26 cellular contexts compared by ENCODE assay signal in the genomic region with DNA sequence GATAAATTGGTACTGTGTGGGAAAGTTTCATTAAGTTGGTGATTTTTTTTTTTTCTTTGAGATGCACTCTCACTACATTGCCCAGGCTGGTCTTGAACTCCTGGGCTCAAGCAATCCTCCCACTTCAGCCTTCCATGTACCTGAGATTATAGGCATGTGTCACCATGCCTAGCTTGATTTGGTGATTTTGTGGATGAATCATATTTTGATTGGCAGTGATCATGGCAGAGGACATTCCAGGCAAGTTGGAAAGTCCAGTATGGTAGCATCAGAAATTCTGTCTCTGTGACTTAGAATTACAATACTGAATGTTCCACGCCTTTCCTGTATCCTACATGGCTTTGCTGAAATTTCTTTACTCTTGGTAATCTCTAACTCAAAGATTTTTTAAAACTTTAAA. TPM values are rescaled to one million over a fixed set of nuclear protein-coding genes. Genes with fewer than 3 reads are reported as not detected.
"Had no signal": no experiment of that assay in that cellular context is flagged by ENCODE, and none has a peak within 500 bp of the region (broad histone marks: within the 10 kb centered on the region; RNA-seq: fewer than 3 reads in every experiment).

No MANE protein-coding gene starts in this region.

- H3K27me3 Mint-ChIP-seq: activated CD4-positive, alpha-beta T cell treated with anti-CD3 and anti-CD28 coated beads, Interleukin-2, amount 10 ng/mL, durations not matched to agents 24 days and 14 days; activated T-cell treated with anti-CD3 and anti-CD28 coated beads, Interleukin-2, amount 50 U/mL, for 24 hours had no signal

- H3K4me1 ChIP-seq: ascending aorta, body of pancreas, SJCRH30 had no signal

- H3K27ac ChIP-seq: ascending aorta, body of pancreas, cardiac muscle cell, SJCRH30 had no signal

- ATAC-seq: activated CD4-positive, CD25-positive, alpha-beta regulatory T cell treated with anti-CD3 and anti-CD28 coated beads, Interleukin-2, amount 50 U/mL, for 24 hours; activated CD8-positive, alpha-beta memory T cell treated with anti-CD3 and anti-CD28 coated beads, Interleukin-2, amount 10 ng/mL, durations not matched to agents 7 days and 5 days; activated naive CD4-positive, alpha-beta T cell treated with anti-CD3 and anti-CD28 coated beads, Interleukin-2, amount 50 U/mL, for 72 hours; activated naive CD8-positive, alpha-beta T cell treated with anti-CD3 and anti-CD28 coated beads, Interleukin-2, amount 50 U/mL, for 24 hours; body of pancreas had no signal

- H3K27ac Mint-ChIP-seq: activated CD4-positive, alpha-beta T cell treated with anti-CD3 and anti-CD28 coated beads, Interleukin-2, amount 10 ng/mL, durations not matched to agents 24 days and 14 days; activated CD8-positive, alpha-beta memory T cell treated with anti-CD3 and anti-CD28 coated beads, Interleukin-2, amount 10 ng/mL, durations not matched to agents 7 days and 5 days; activated naive CD4-positive, alpha-beta T cell treated with anti-CD3 and anti-CD28 coated beads, Interleukin-2, amount 50 U/mL, for 72 hours; activated naive CD8-positive, alpha-beta T cell treated with anti-CD3 and anti-CD28 coated beads, Interleukin-2, amount 50 U/mL, for 24 hours; activated T-cell treated with anti-CD3 and anti-CD28 coated beads, Interleukin-2, amount 50 U/mL, for 24 hours; activated T-helper 1 cell treated with anti-CD3 and anti-CD28 coated beads, Interleukin-12 subunit alpha, Interleukin-12 subunit beta, Interleukin-2, Interleukin-4 antibody, amounts not matched to agents 30 ng/mL and 10 ng/mL and 1 ng/mL, durations not matched to agents 14 hours and 24 hours and 36 hours had no signal

- H3K9me3 ChIP-seq: ascending aorta, body of pancreas, SJCRH30, SK-N-SH had no signal

- H3K36me3 ChIP-seq: ascending aorta, cardiac muscle cell, SJCRH30 had no signal

- DNase-seq: activated CD4-positive, alpha-beta T cell treated with anti-CD3 and anti-CD28 coated beads, Interleukin-2, amount 10 ng/mL, durations not matched to agents 24 days and 14 days; activated CD4-positive, alpha-beta T cell treated with anti-CD3 and anti-CD28 coated beads, Interleukin-2, amount 50 U/mL, for 48 hours; activated CD8-positive, alpha-beta memory T cell treated with anti-CD3 and anti-CD28 coated beads, Interleukin-2, amount 10 ng/mL, durations not matched to agents 7 days and 5 days; activated effector memory CD4-positive, alpha-beta T cell treated with Interleukin-2 at 50 U/mL for 16 hours; activated naive CD4-positive, alpha-beta T cell treated with Interleukin-2 at 50 U/mL for 16 hours; activated naive CD8-positive, alpha-beta T cell treated with anti-CD3 and anti-CD28 coated beads, Interleukin-2, amount 50 U/mL, for 24 hours; activated T-cell treated with anti-CD3 and anti-CD28 coated beads, Interleukin-2, amount 50 U/mL, for 24 hours; amniotic stem cell; body of pancreas; cerebellar nuclear complex; NCI-H1105 treated with DMSO at 0.1 percent for 48 hours; NCI-H1436 treated with DMSO at 0.1 percent for 48 hours; NCI-H187; NCI-H2081 treated with DMSO at 0.1 percent for 48 hours; NCI-H446; NCI-H524; Right ventricle myocardium superior; RPMI8226; SJCRH30; SK-N-SH; T-helper 1 cell had no signal

- H3K9me3 Mint-ChIP-seq: activated naive CD8-positive, alpha-beta T cell treated with anti-CD3 and anti-CD28 coated beads, Interleukin-2, amount 50 U/mL, for 24 hours; activated T-cell treated with anti-CD3 and anti-CD28 coated beads, Interleukin-2, amount 50 U/mL, for 24 hours had no signal

- H3K27me3 ChIP-seq: ascending aorta, body of pancreas, cardiac muscle cell, SJCRH30 had no signal

- H3K4me3 ChIP-seq: ascending aorta, body of pancreas, cardiac muscle cell, SJCRH30 had no signal

- H3K4me3 Mint-ChIP-seq: activated CD4-positive, alpha-beta T cell treated with anti-CD3 and anti-CD28 coated beads, Interleukin-2, amount 10 ng/mL, durations not matched to agents 24 days and 14 days; activated CD8-positive, alpha-beta memory T cell treated with anti-CD3 and anti-CD28 coated beads, Interleukin-2, amount 10 ng/mL, durations not matched to agents 7 days and 5 days; activated naive CD8-positive, alpha-beta T cell treated with anti-CD3 and anti-CD28 coated beads, Interleukin-2, amount 50 U/mL, for 24 hours; activated T-cell treated with anti-CD3 and anti-CD28 coated beads, Interleukin-2, amount 50 U/mL, for 24 hours; activated T-helper 1 cell treated with anti-CD3 and anti-CD28 coated beads, Interleukin-12 subunit alpha, Interleukin-12 subunit beta, Interleukin-2, Interleukin-4 antibody, amounts not matched to agents 30 ng/mL and 10 ng/mL and 1 ng/mL, durations not matched to agents 14 hours and 24 hours and 36 hours had no signal

RNA-seq across cellular contexts. Expression of gene HORMAD2, which starts 49.4 kb away (rescaled TPM):
- total RNA-seq: activated CD4-positive, alpha-beta T cell treated with anti-CD3 and anti-CD28 coated beads, Interleukin-2, amount 10 ng/mL, durations not matched to agents 24 days and 14 days; ascending aorta; body of pancreas; cardiac muscle cell; Right ventricle myocardium superior; SJCRH30 had no signal
